Comparison of ENCODE assay signal across 31 cellular contexts in the genomic region with DNA sequence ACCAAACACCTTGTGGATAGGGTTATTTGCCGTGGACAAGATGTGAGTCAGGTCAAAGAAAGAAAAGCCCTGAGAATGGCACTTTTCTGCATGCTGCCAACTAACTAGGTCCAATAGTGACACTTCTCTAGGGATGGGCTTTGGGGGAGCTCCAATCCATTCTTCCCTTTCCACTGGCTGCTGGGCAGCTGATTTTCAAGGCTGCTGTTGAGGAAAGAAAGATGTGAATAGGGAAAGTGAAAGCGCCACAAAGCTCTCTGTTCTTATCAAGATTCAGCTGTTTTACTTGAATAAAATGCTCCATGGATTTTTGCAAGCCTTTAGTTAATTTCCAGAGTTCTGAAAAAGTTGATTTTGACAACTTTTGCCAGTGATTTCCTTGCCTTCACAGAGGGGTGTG.
"Had no signal": no experiment of that assay in that cellular context is flagged by ENCODE, and none has a peak within 500 bp of the region (broad histone marks: within the 10 kb centered on the region; RNA-seq: fewer than 3 reads in every experiment).

No MANE protein-coding gene starts in this region.

- H3K4me1 ChIP-seq: ascending aorta, breast epithelium, colonic mucosa, heart left ventricle had no signal

- FAIRE-seq: frontal cortex had no signal

- DNase-seq: activated CD4-positive, alpha-beta memory T cell treated with anti-CD3 and anti-CD28 coated beads for 36 hours; activated CD4-positive, alpha-beta T cell treated with anti-CD3 and anti-CD28 coated beads for 36 hours; activated CD4-positive, alpha-beta T cell treated with anti-CD3 and anti-CD28 coated beads, Interleukin-2, amount 10 ng/mL, durations not matched to agents 24 days and 14 days; activated CD4-positive, CD25-positive, alpha-beta regulatory T cell; activated CD4-positive, CD25-positive, alpha-beta regulatory T cell treated with anti-CD3 and anti-CD28 coated beads, Interleukin-2, amount 50 U/mL, for 72 hours; activated CD8-positive, alpha-beta memory T cell treated with anti-CD3 and anti-CD28 coated beads, Interleukin-2, amount 10 ng/mL, durations not matched to agents 7 days and 5 days; activated CD8-positive, alpha-beta memory T cell treated with anti-CD3 and anti-CD28 coated beads, Interleukin-2, amount 50 U/mL, for 4 hours; activated CD8-positive, alpha-beta T cell treated with anti-CD3 and anti-CD28 coated beads, Interleukin-2, amount 10 ng/mL, durations not matched to agents 7 days and 5 days; activated gamma-delta T cell; activated naive CD4-positive, alpha-beta T cell; activated naive CD4-positive, alpha-beta T cell treated with anti-CD3 and anti-CD28 coated beads, Interleukin-2, amount 10 ng/mL, durations not matched to agents 7 days and 5 days; activated naive CD8-positive, alpha-beta T cell treated with anti-CD3 and anti-CD28 coated beads, Interleukin-2, amount 10 ng/mL, durations not matched to agents 7 days and 5 days; activated T-cell treated with anti-CD3 and anti-CD28 coated beads, Interleukin-2, amount 50 U/mL, for 1 hour; activated T-cell treated with anti-CD3 and anti-CD28 coated beads, Interleukin-2, amount 50 U/mL, for 72 hours; central memory CD4-positive, alpha-beta T cell; cerebellar nuclear complex; colonic mucosa; effector CD8-positive, alpha-beta T cell; endodermal cell; foreskin fibroblast; glutamatergic neuron; heart left ventricle; T-helper 1 cell; T-helper 17 cell; T1000 had no signal

- H3K36me3 ChIP-seq: ascending aorta, breast epithelium, cardiac muscle cell, colonic mucosa, heart left ventricle had no signal

- H3K4me3 ChIP-seq: ascending aorta, breast epithelium, cardiac muscle cell, colonic mucosa, heart left ventricle had no signal

- ATAC-seq: activated CD4-positive, alpha-beta T cell treated with anti-CD3 and anti-CD28 coated beads for 36 hours; activated CD8-positive, alpha-beta memory T cell treated with anti-CD3 and anti-CD28 coated beads, Interleukin-2, amount 10 ng/mL, durations not matched to agents 7 days and 5 days; activated CD8-positive, alpha-beta T cell treated with anti-CD3 and anti-CD28 coated beads, Interleukin-2, amount 10 ng/mL, durations not matched to agents 7 days and 5 days; activated naive CD4-positive, alpha-beta T cell treated with anti-CD3 and anti-CD28 coated beads, Interleukin-2, amount 50 U/mL, for 72 hours; activated T-cell treated with anti-CD3 and anti-CD28 coated beads, Interleukin-2, amount 50 U/mL, for 72 hours; esophagus mucosa; heart left ventricle; T-helper 17 cell had no signal

- H3K27ac ChIP-seq: ascending aorta, breast epithelium, cardiac muscle cell, colonic mucosa, heart left ventricle had no signal

- H3K9me3 ChIP-seq: ascending aorta, colonic mucosa had no signal

- H3K27me3 ChIP-seq: ascending aorta, cardiac muscle cell, colonic mucosa had no signal
